In the genomic region with DNA sequence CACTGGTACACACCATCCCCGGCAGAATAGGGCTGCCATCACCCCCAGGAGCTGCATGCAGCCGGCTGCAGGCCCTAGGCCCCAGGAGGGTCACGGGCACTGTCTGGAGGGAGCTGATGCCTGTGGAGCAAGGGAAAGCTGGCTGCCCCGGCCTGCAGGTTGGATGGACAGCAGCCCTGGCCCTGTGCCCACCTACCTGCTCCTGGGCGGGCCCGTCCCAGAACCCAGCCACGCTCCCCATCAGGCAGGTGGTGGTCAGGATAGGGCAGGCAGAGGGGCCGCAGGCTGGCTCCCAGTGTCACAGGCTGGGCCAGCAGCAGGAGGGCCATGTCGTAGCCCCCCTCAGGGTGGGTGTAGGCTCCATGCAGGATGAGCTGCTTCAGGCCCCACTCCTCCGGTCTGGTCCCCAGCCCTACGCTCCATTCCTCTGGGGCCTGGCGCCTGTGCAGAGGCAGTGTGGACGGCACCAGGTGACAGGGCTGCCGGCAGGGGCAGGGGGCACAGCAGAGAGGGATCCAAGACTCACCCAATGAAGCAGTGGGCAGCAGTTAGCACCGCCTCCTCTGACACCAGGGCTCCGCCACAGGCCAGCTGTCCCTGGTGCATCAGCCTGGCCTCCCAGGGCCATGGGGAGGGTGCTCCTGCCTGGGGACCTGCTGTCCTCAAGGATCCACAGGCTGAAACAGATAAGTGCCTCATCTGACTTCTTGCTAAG, we compare ENCODE assay signal across 17 cellular contexts. TPM values are rescaled to one million over a fixed set of nuclear protein-coding genes. Genes with fewer than 3 reads are reported as not detected.
DNase-seq lines count a peak whose midpoint lies in the region; ATAC-seq and TF ChIP-seq lines count a peak whose summit lies in the region.
"Had no signal": no experiment of that assay in that cellular context is flagged by ENCODE, and none has a peak within 500 bp of the region (broad histone marks: within the 10 kb centered on the region; RNA-seq: fewer than 3 reads in every experiment).

No MANE protein-coding gene starts in this region.

- H3K4me1 Mint-ChIP-seq in stimulated activated naive CD8-positive, alpha-beta T cell treated with anti-CD3 and anti-CD28 coated beads, Interleukin-15, amount 100 ng/mL, for 72 hours: peaks cover 37% of the 10 kb centered on the region

- no peaks in the 10 kb centered on the region for H3K9me2 ChIP-seq in hepatocyte (replicated peaks; ENCODE audit: insufficient read depth)

- intact Hi-C loops in testis (cut with DNase I; ENCODE audit: low total_unique reads): loop anchor here (10.0 kb wide), 1 partner anchor 60 kb away; no protein-coding TSS in a partner anchor

- H3K27me3 ChIP-seq in hepatocyte (no peaks in the 10 kb centered on the region), testis (no peaks in the 10 kb centered on the region)
- H3K27me3 ChIP-seq: cardiac muscle cell, neural progenitor cell had no signal

- H3K4me3 ChIP-seq in hepatocyte (no peak overlapping the region), testis (no peak overlapping the region)
- H3K4me3 ChIP-seq: cardiac muscle cell, neural progenitor cell, PC-9 had no signal

- H3K9me3 ChIP-seq in hepatocyte (ENCODE audit: low read depth) (no peaks in the 10 kb centered on the region), testis (no peaks in the 10 kb centered on the region)

- H3K27ac Mint-ChIP-seq in stimulated activated naive CD8-positive, alpha-beta T cell treated with anti-CD3 and anti-CD28 coated beads, Interleukin-15, amount 100 ng/mL, for 72 hours: peak overlapping the region in 1 of 2 donors; percentile 89
- H3K27ac Mint-ChIP-seq: activated naive CD8-positive, alpha-beta T cell treated with anti-CD3 and anti-CD28 coated beads, Interleukin-2, amount 50 U/mL, for 24 hours; activated T-cell treated with anti-CD3 and anti-CD28 coated beads, Interleukin-2, amount 50 U/mL, for 72 hours had no signal

- TF ChIP-seq CTCF in hepatocyte (IDR thresholded peaks at IDR 0.05; ENCODE audit: poor library complexity) (no peak), testis (IDR thresholded peaks at IDR 0.05) (no peak)

- H4K20me1 ChIP-seq in hepatocyte (ENCODE audit: insufficient read depth, poor library complexity, severe bottlenecking): no peaks in the 10 kb centered on the region

- no peak overlapping the region for H3K27ac ChIP-seq in hepatocyte
- no peak overlapping the region for H3K27ac ChIP-seq in testis
- H3K27ac ChIP-seq: cardiac muscle cell, neural progenitor cell, PC-9, VCaP had no signal

- H2AFZ ChIP-seq in hepatocyte: no peak overlapping the region
- H2AFZ ChIP-seq: neural progenitor cell, PC-9 had no signal

- no peak overlapping the region for H3K4me3 Mint-ChIP-seq in stimulated activated naive CD8-positive, alpha-beta T cell treated with anti-CD3 and anti-CD28 coated beads, Interleukin-15, amount 100 ng/mL, for 72 hours
- H3K4me3 Mint-ChIP-seq: activated CD8-positive, alpha-beta T cell treated with anti-CD3 and anti-CD28 coated beads, Interleukin-2, amount 10 ng/mL, durations not matched to agents 7 days and 5 days; activated naive CD8-positive, alpha-beta T cell treated with anti-CD3 and anti-CD28 coated beads, Interleukin-2, amount 50 U/mL, for 24 hours; activated T-cell treated with anti-CD3 and anti-CD28 coated beads, Interleukin-2, amount 50 U/mL, for 72 hours; CD8-positive, alpha-beta T cell had no signal

- no peaks in the 10 kb centered on the region for H3K9me3 Mint-ChIP-seq in stimulated activated naive CD8-positive, alpha-beta T cell treated with anti-CD3 and anti-CD28 coated beads, Interleukin-15, amount 100 ng/mL, for 72 hours
- H3K9me3 Mint-ChIP-seq: activated naive CD8-positive, alpha-beta T cell treated with anti-CD3 and anti-CD28 coated beads, Interleukin-2, amount 50 U/mL, for 24 hours; activated T-cell treated with anti-CD3 and anti-CD28 coated beads, Interleukin-2, amount 50 U/mL, for 72 hours; CD8-positive, alpha-beta T cell; neural progenitor cell had no signal

- H3K27me3 Mint-ChIP-seq in stimulated activated naive CD8-positive, alpha-beta T cell treated with anti-CD3 and anti-CD28 coated beads, Interleukin-15, amount 100 ng/mL, for 72 hours: no peaks in the 10 kb centered on the region
- H3K27me3 Mint-ChIP-seq: activated naive CD8-positive, alpha-beta T cell treated with anti-CD3 and anti-CD28 coated beads, Interleukin-2, amount 50 U/mL, for 24 hours had no signal

- DNase-seq in stimulated activated naive CD8-positive, alpha-beta T cell treated with anti-CD3 and anti-CD28 coated beads, Interleukin-15, amount 100 ng/mL, for 72 hours: no peak
- no peak for DNase-seq in stimulated activated naive CD8-positive, alpha-beta T cell treated with anti-CD3 and anti-CD28 coated beads, Interleukin-15, Interleukin-2, amounts not matched to agents 100 U/mL and 50 U/mL, for 24 hours
- peak; percentile 4 for DNase-seq in hepatocyte (ENCODE audit: low spot score)
- DNase-seq in testis: peak; percentile 29
- no peak for DNase-seq in superior temporal gyrus (ENCODE audit: extremely low spot score)
- DNase-seq: activated CD8-positive, alpha-beta T cell treated with anti-CD3 and anti-CD28 coated beads, Interleukin-2, amount 10 ng/mL, durations not matched to agents 7 days and 5 days; activated naive CD8-positive, alpha-beta T cell treated with anti-CD3 and anti-CD28 coated beads, Interleukin-2, amount 50 U/mL, for 24 hours; activated T-cell treated with anti-CD3 and anti-CD28 coated beads, Interleukin-2, amount 50 U/mL, for 72 hours; CD8-positive, alpha-beta T cell; effector CD4-positive, alpha-beta T cell; mesendoderm; PC-9; stimulated activated CD4-positive, alpha-beta T cell treated with anti-CD3 and anti-CD28 coated beads, Interleukin-2, amount 100 ng/mL, for 24 hours had no signal

- H3K4me2 ChIP-seq in hepatocyte: no peak overlapping the region
- H3K4me2 ChIP-seq: neural progenitor cell, PC-9 had no signal

- H3K36me3 ChIP-seq in hepatocyte (replicated peaks; ENCODE audit: insufficient read depth, low read depth) (no peaks in the 10 kb centered on the region), testis (ENCODE audit: low read depth, missing control alignments) (no peaks in the 10 kb centered on the region)
- H3K36me3 ChIP-seq: neural progenitor cell had no signal

- ATAC-seq in stimulated activated naive CD8-positive, alpha-beta T cell treated with anti-CD3 and anti-CD28 coated beads, Interleukin-15, amount 100 ng/mL, for 72 hours: peak; percentile 14
- ATAC-seq in stimulated activated naive CD8-positive, alpha-beta T cell treated with anti-CD3 and anti-CD28 coated beads, Interleukin-15, Interleukin-2, amounts not matched to agents 100 U/mL and 50 U/mL, for 24 hours: no peak
- ATAC-seq in GM18907 (IDR thresholded peaks at IDR 0.05; ENCODE audit: unreplicated experiment): no peak
- ATAC-seq: activated CD8-positive, alpha-beta T cell treated with anti-CD3 and anti-CD28 coated beads, Interleukin-2, amount 10 ng/mL, durations not matched to agents 7 days and 5 days; activated naive CD8-positive, alpha-beta T cell treated with anti-CD3 and anti-CD28 coated beads, Interleukin-2, amount 50 U/mL, for 24 hours; activated T-cell treated with anti-CD3 and anti-CD28 coated beads, Interleukin-2, amount 50 U/mL, for 72 hours; CD8-positive, alpha-beta T cell had no signal

- 93% methylated on average over 15 of the region's 16 CpGs for WGBS in hepatocyte (ENCODE audit: low lambda C conversion rate, missing lambda C conversion rate)
- 92% methylated on average over 14 of the region's 16 CpGs; no CpG with 5 or more reads in 1 of the 2 donors for WGBS in testis, 2 donors

- H3K4me1 ChIP-seq in hepatocyte (ENCODE audit: insufficient read depth) (no peaks in the 10 kb centered on the region), testis (peaks cover 28% of the 10 kb centered on the region)
- H3K4me1 ChIP-seq: neural progenitor cell had no signal

- H3K79me2 ChIP-seq in hepatocyte: no peaks in the 10 kb centered on the region

- TF ChIP-seq POLR2A in testis (IDR thresholded peaks at IDR 0.05): no peak

RNA-seq across cellular contexts. Expression of a gene that starts 4.0 kb away (rescaled TPM):
- total RNA-seq in hepatocyte (1.5 and 2.2 TPM in 2 replicates), testis (1 to 10 TPM; 2.7 to 6.1 TPM)
- polyA plus RNA-seq in hepatocyte (0.39 and 0.66 TPM in 2 replicates), testis (ENCODE audit: insufficient read depth, low read depth, low replicate concordance) (1.1 TPM)

RNA-seq across cellular contexts. Expression of a gene that starts 9.9 kb away (rescaled TPM):
- 105 and 128 TPM in 2 replicates for total RNA-seq in hepatocyte
- polyA plus RNA-seq in hepatocyte: 195 and 228 TPM in 2 replicates
- 100 to 1,000 TPM; 102 to 183 TPM for total RNA-seq in testis
- 102 TPM for polyA plus RNA-seq in testis (ENCODE audit: insufficient read depth, low read depth, low replicate concordance)

RNA-seq across cellular contexts. Expression of a gene that starts 10.5 kb away (rescaled TPM):
- total RNA-seq in hepatocyte (6.2 and 9.1 TPM in 2 replicates), testis (10 to 100 TPM; 68.9 to 74.0 TPM)
- polyA plus RNA-seq in hepatocyte (3.1 and 4.8 TPM in 2 replicates), testis (ENCODE audit: insufficient read depth, low read depth, low replicate concordance) (80.3 TPM)

RNA-seq across cellular contexts. Expression of a gene that starts 10.7 kb away (rescaled TPM):
- total RNA-seq in hepatocyte (6.9 and 8.1 TPM in 2 replicates), testis (10 to 100 TPM; 17.2 to 20.2 TPM)
- polyA plus RNA-seq in hepatocyte (12.4 and 13.0 TPM in 2 replicates), testis (ENCODE audit: insufficient read depth, low read depth, low replicate concordance) (10.1 TPM)

RNA-seq across cellular contexts. Expression of a gene that starts 23.4 kb away (rescaled TPM):
- total RNA-seq in hepatocyte (27.3 and 30.9 TPM in 2 replicates), testis (10 to 100 TPM; 68.8 to 69.1 TPM)
- polyA plus RNA-seq in hepatocyte (62.1 and 75.2 TPM in 2 replicates), testis (ENCODE audit: insufficient read depth, low read depth, low replicate concordance) (34.5 TPM)

Comparison
In these comparisons a context has a peak if more than half of its experiments do, and no peak if none do; other contexts are left out.
1. DNase-seq: peak in hepatocyte (single experiment) and testis (single experiment); none in stimulated activated naive CD8-positive, alpha-beta T cell treated with anti-CD3 and anti-CD28 coated beads, Interleukin-15, amount 100 ng/mL, for 72 hours (0 of 2), stimulated activated naive CD8-positive, alpha-beta T cell treated with anti-CD3 and anti-CD28 coated beads, Interleukin-15, Interleukin-2, amounts not matched to agents 100 U/mL and 50 U/mL, for 24 hours (single experiment) and superior temporal gyrus (single experiment).